ENCODE assay signal across 30 cellular contexts in genomic region chr18:48131042-48131441, GRCh38.
"Had no signal": no experiment of that assay in that cellular context is flagged by ENCODE, and none has a peak within 500 bp of the region (broad histone marks: within the 10 kb centered on the region; RNA-seq: fewer than 3 reads in every experiment).

No MANE protein-coding gene starts in this region.

- H3K9me3 Mint-ChIP-seq: activated CD4-positive, alpha-beta memory T cell treated with anti-CD3 and anti-CD28 coated beads for 36 hours; activated CD4-positive, alpha-beta T cell treated with anti-CD3 and anti-CD28 coated beads, Interleukin-2, amount 10 ng/mL, durations not matched to agents 24 days and 14 days; activated naive CD4-positive, alpha-beta T cell treated with anti-CD3 and anti-CD28 coated beads for 36 hours; activated naive CD4-positive, alpha-beta T cell treated with anti-CD3 and anti-CD28 coated beads, Interleukin-2, amount 50 U/mL, for 24 hours; activated naive CD8-positive, alpha-beta T cell treated with anti-CD3 and anti-CD28 coated beads for 36 hours; activated T-helper 1 cell treated with anti-CD3 and anti-CD28 coated beads, Interleukin-12 subunit alpha, Interleukin-12 subunit beta, Interleukin-2, Interleukin-4 antibody, amounts not matched to agents 30 ng/mL and 10 ng/mL and 1 ng/mL, durations not matched to agents 14 hours and 24 hours and 36 hours; activated T-helper 2 cell treated with anti-CD3 and anti-CD28 coated beads, Interferon-gamma antibody, Interleukin-2, Interleukin-4, amounts not matched to agents 10 μg/mL and 5 μg/mL and 100 μg/mL, durations not matched to agents 14 hours and 24 hours and 36 hours had no signal

- H3K4me1 Mint-ChIP-seq: activated CD4-positive, alpha-beta T cell treated with anti-CD3 and anti-CD28 coated beads for 36 hours; activated naive CD4-positive, alpha-beta T cell treated with anti-CD3 and anti-CD28 coated beads, Interleukin-2, amount 50 U/mL, for 24 hours had no signal

- H3K27me3 ChIP-seq: ascending aorta, breast epithelium, colonic mucosa had no signal

- FAIRE-seq: endometrium, endothelial cell of umbilical vein, frontal cortex had no signal

- H3K4me3 ChIP-seq: ascending aorta, breast epithelium, cardiac muscle cell, colonic mucosa had no signal

- H3K36me3 Mint-ChIP-seq: activated CD4-positive, alpha-beta memory T cell treated with anti-CD3 and anti-CD28 coated beads for 36 hours; activated CD8-positive, alpha-beta memory T cell treated with anti-CD3 and anti-CD28 coated beads, Interleukin-2, amount 10 ng/mL, durations not matched to agents 7 days and 5 days; activated naive CD4-positive, alpha-beta T cell treated with anti-CD3 and anti-CD28 coated beads, Interleukin-2, amount 50 U/mL, for 24 hours; activated naive CD8-positive, alpha-beta T cell treated with anti-CD3 and anti-CD28 coated beads for 36 hours; brain had no signal

- H3K27ac Mint-ChIP-seq: activated CD4-positive, alpha-beta memory T cell treated with anti-CD3 and anti-CD28 coated beads for 36 hours; activated CD4-positive, alpha-beta T cell treated with anti-CD3 and anti-CD28 coated beads for 36 hours; activated CD4-positive, alpha-beta T cell treated with anti-CD3 and anti-CD28 coated beads, Interleukin-2, amount 10 ng/mL, durations not matched to agents 24 days and 14 days; activated CD8-positive, alpha-beta memory T cell treated with anti-CD3 and anti-CD28 coated beads, Interleukin-2, amount 10 ng/mL, durations not matched to agents 7 days and 5 days; activated CD8-positive, alpha-beta T cell treated with anti-CD3 and anti-CD28 coated beads, Interleukin-2, amount 10 ng/mL, durations not matched to agents 7 days and 5 days; activated naive CD4-positive, alpha-beta T cell treated with anti-CD3 and anti-CD28 coated beads for 36 hours; activated naive CD4-positive, alpha-beta T cell treated with anti-CD3 and anti-CD28 coated beads, Interleukin-2, amount 50 U/mL, for 24 hours; activated naive CD8-positive, alpha-beta T cell treated with anti-CD3 and anti-CD28 coated beads for 36 hours; activated T-helper 1 cell treated with anti-CD3 and anti-CD28 coated beads, Interleukin-12 subunit alpha, Interleukin-12 subunit beta, Interleukin-2, Interleukin-4 antibody, amounts not matched to agents 30 ng/mL and 10 ng/mL and 1 ng/mL, durations not matched to agents 14 hours and 24 hours and 36 hours; activated T-helper 2 cell treated with anti-CD3 and anti-CD28 coated beads, Interferon-gamma antibody, Interleukin-2, Interleukin-4, amounts not matched to agents 10 μg/mL and 5 μg/mL and 100 μg/mL, durations not matched to agents 14 hours and 24 hours and 36 hours had no signal

- H3K4me3 Mint-ChIP-seq: activated CD4-positive, alpha-beta memory T cell treated with anti-CD3 and anti-CD28 coated beads for 36 hours; activated CD4-positive, alpha-beta T cell treated with anti-CD3 and anti-CD28 coated beads for 36 hours; activated CD4-positive, alpha-beta T cell treated with anti-CD3 and anti-CD28 coated beads, Interleukin-2, amount 10 ng/mL, durations not matched to agents 24 days and 14 days; activated CD8-positive, alpha-beta memory T cell treated with anti-CD3 and anti-CD28 coated beads, Interleukin-2, amount 10 ng/mL, durations not matched to agents 7 days and 5 days; activated CD8-positive, alpha-beta T cell treated with anti-CD3 and anti-CD28 coated beads, Interleukin-2, amount 10 ng/mL, durations not matched to agents 7 days and 5 days; activated naive CD4-positive, alpha-beta T cell treated with anti-CD3 and anti-CD28 coated beads for 36 hours; activated naive CD4-positive, alpha-beta T cell treated with anti-CD3 and anti-CD28 coated beads, Interleukin-2, amount 50 U/mL, for 24 hours; activated naive CD8-positive, alpha-beta T cell treated with anti-CD3 and anti-CD28 coated beads for 36 hours; activated T-helper 1 cell treated with anti-CD3 and anti-CD28 coated beads, Interleukin-12 subunit alpha, Interleukin-12 subunit beta, Interleukin-2, Interleukin-4 antibody, amounts not matched to agents 30 ng/mL and 10 ng/mL and 1 ng/mL, durations not matched to agents 14 hours and 24 hours and 36 hours; brain had no signal

- H3K9me3 ChIP-seq: ascending aorta, breast epithelium, colonic mucosa had no signal

- DNase-seq: activated CD4-positive, alpha-beta memory T cell treated with anti-CD3 and anti-CD28 coated beads for 36 hours; activated CD4-positive, alpha-beta T cell treated with anti-CD3 and anti-CD28 coated beads for 36 hours; activated CD4-positive, alpha-beta T cell treated with anti-CD3 and anti-CD28 coated beads, Interleukin-2, amount 10 ng/mL, durations not matched to agents 24 days and 14 days; activated CD4-positive, CD25-positive, alpha-beta regulatory T cell; activated CD4-positive, CD25-positive, alpha-beta regulatory T cell treated with anti-CD3 and anti-CD28 coated beads, Interleukin-2, amount 50 U/mL, for 72 hours; activated CD8-positive, alpha-beta memory T cell treated with anti-CD3 and anti-CD28 coated beads, Interleukin-2, amount 10 ng/mL, durations not matched to agents 7 days and 5 days; activated CD8-positive, alpha-beta memory T cell treated with anti-CD3 and anti-CD28 coated beads, Interleukin-2, amount 50 U/mL, for 4 hours; activated CD8-positive, alpha-beta T cell treated with anti-CD3 and anti-CD28 coated beads, Interleukin-2, amount 10 ng/mL, durations not matched to agents 7 days and 5 days; activated gamma-delta T cell treated with Interleukin-2 at 50 U/mL for 16 hours; activated naive CD4-positive, alpha-beta T cell treated with anti-CD3 and anti-CD28 coated beads for 36 hours; activated naive CD8-positive, alpha-beta T cell treated with anti-CD3 and anti-CD28 coated beads for 36 hours; activated T-cell treated with anti-CD3 and anti-CD28 coated beads, Interleukin-2, amount 50 U/mL, for 1 hour; activated T-cell treated with anti-CD3 and anti-CD28 coated beads, Interleukin-2, amount 50 U/mL, for 48 hours; central memory CD4-positive, alpha-beta T cell; cerebellar nuclear complex; colonic mucosa; effector CD8-positive, alpha-beta T cell; foreskin fibroblast; T-helper 2 cell had no signal

- H3K36me3 ChIP-seq: ascending aorta, breast epithelium, cardiac muscle cell, colonic mucosa had no signal

- H3K27ac ChIP-seq: ascending aorta, cardiac muscle cell, colonic mucosa, epithelial cell of prostate had no signal

- ATAC-seq: activated CD4-positive, alpha-beta T cell treated with anti-CD3 and anti-CD28 coated beads for 36 hours; activated CD8-positive, alpha-beta memory T cell treated with anti-CD3 and anti-CD28 coated beads, Interleukin-2, amount 10 ng/mL, durations not matched to agents 7 days and 5 days; activated CD8-positive, alpha-beta T cell treated with anti-CD3 and anti-CD28 coated beads, Interleukin-2, amount 10 ng/mL, durations not matched to agents 7 days and 5 days had no signal
